2 cellular contexts compared by ENCODE assay signal in the genomic region with DNA sequence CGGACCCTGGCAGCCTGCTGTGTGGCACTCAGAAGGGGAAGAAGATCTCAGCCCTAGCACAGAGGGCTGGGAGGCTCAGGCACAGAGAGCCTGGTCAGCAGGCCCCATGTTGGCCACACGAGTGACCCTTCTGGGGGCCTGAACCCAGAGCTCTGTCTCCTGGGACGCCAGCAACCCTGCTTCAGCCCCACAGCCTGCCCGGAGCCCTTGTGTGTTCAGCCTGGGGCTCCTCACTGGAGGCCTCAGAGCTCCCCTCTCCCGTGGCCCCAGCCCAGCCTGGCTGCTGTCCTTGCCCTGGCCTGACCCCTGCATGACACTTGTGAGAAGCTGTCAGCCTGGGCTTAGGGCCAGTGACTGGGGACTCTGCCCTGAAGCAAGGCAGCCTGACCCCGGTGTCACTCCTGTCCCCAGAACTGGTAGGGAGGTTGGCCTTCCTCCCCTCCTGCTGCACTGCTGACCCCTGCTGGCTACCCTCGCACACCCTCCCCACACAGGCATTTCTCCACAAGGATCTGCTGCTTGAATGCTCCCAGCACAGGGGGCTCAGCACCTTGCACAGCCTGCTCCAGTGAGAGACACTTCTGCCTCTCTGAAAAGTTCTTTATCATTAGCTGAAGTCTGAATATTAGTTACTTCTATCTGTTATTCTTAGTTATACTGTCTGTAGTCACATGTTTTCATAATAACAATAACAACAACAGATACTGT.
A peak's percentile ranks its signal among the peaks of the same experiment; 100 is the strongest.
TF ChIP-seq lines count a peak whose summit lies in the region.

No MANE protein-coding gene starts in this region.

TF ChIP-seq in Ishikawa, 13 proteins besides CTCF, POLR2A, EP300 and RAD21:
- TF ChIP-seq TEAD4 (IDR thresholded peaks at IDR 0.05) (no peak), FOXM1 (IDR thresholded peaks at IDR 0.05; ENCODE audit: borderline replicate concordance, low read depth) (no peak), YY1 (IDR thresholded peaks at IDR 0.05; ENCODE audit: low read depth) (no peak), REST (IDR thresholded peaks at IDR 0.05; ENCODE audit: low read depth) (no peak), CREB1 (IDR thresholded peaks at IDR 0.05; ENCODE audit: low read depth) (no peak), MAX (IDR thresholded peaks at IDR 0.05) (peak; percentile 44; the same call in 1 of the 2 replicates)

TF ChIP-seq in K562, 482 proteins besides CTCF, POLR2A, EP300 and RAD21 (continues in another document):
- TF ChIP-seq NRF1 (conservative IDR thresholded peaks at IDR 0.05 in 1 of 2, IDR thresholded peaks at IDR 0.05 in 1 of 2) (peak in 1 of 2 experiments; percentile 44; a peak in 1 of 4 replicates), ILF3 (IDR thresholded peaks at IDR 0.05; ENCODE audit: borderline replicate concordance) (no peak), JUND (IDR thresholded peaks at IDR 0.05; ENCODE audit: borderline replicate concordance, low read depth, low read length) (peak; percentile 44; the same call in 1 of the 2 replicates), JUND (tag; IDR thresholded peaks at IDR 0.05; ENCODE audit: borderline replicate concordance, low read depth, low read length) (no peak; the same call in 2 of the 3 replicates), FOXK2 (conservative IDR thresholded peaks at IDR 0.05 in 1 of 2, IDR thresholded peaks at IDR 0.05 in 1 of 2; ENCODE audit: low read depth in 2 of 2) (peak in 1 of 2 experiments; percentile 26; a peak in 1 of 4 replicates), CHD4 (IDR thresholded peaks at IDR 0.05; ENCODE audit: insufficient read depth, insufficient replicate concordance, low read depth, low read length, poor library complexity, severe bottlenecking) (no peak), ZNF76 (CRISPR knock-in tag; IDR thresholded peaks at IDR 0.05; ENCODE audit: borderline replicate concordance) (no peak), NFYB (IDR thresholded peaks at IDR 0.05; ENCODE audit: extremely low read depth, insufficient read length) (no peak), SRF (CRISPR knock-in tag; IDR thresholded peaks at IDR 0.05) (peak in 1 of 2 experiments; percentile 82; a peak in 1 of 4 replicates), KLF13 (tag; IDR thresholded peaks at IDR 0.05; ENCODE audit: borderline replicate concordance, low read depth) (no peak), CEBPB (tag; IDR thresholded peaks at IDR 0.05) (no peak), SMC3 (conservative IDR thresholded peaks at IDR 0.05; ENCODE audit: insufficient read depth, low read depth, low read length) (peak; percentile 96), RHOXF2B (CRISPR knock-in tag; conservative IDR thresholded peaks at IDR 0.05) (no peak), TAL1 (IDR thresholded peaks at IDR 0.05) (no peak), ZNF124 (CRISPR knock-in tag; IDR thresholded peaks at IDR 0.05) (no peak), GABPB1 (CRISPR knock-in tag; IDR thresholded peaks at IDR 0.05) (no peak), ZBTB8A (IDR thresholded peaks at IDR 0.05; ENCODE audit: partially characterized antibody) (no peak), HDAC1 (IDR thresholded peaks at IDR 0.05) (peak in 1 of 2 experiments; percentile 28; a peak in 1 of 4 replicates), BCOR (IDR thresholded peaks at IDR 0.05) (peak; percentile 80), SREBF2 (CRISPR knock-in tag; IDR thresholded peaks at IDR 0.05) (no peak), ERF (CRISPR knock-in tag; IDR thresholded peaks at IDR 0.05) (no peak), NFE2L1 (tag; IDR thresholded peaks at IDR 0.05; ENCODE audit: borderline replicate concordance, low read depth) (no peak), DDX20 (tag; IDR thresholded peaks at IDR 0.05; ENCODE audit: low read depth) (no peak), SRSF9 (IDR thresholded peaks at IDR 0.05; ENCODE audit: borderline replicate concordance, low read depth, low read length) (no peak), C11orf30 (IDR thresholded peaks at IDR 0.05; ENCODE audit: low read depth) (no peak), ARID2 (IDR thresholded peaks at IDR 0.05) (peak; percentile 95), ZNF212 (CRISPR knock-in tag; IDR thresholded peaks at IDR 0.05) (no peak), CC2D1A (IDR thresholded peaks at IDR 0.05) (peak; percentile 90), TAF15 (IDR thresholded peaks at IDR 0.05; ENCODE audit: low read depth, low read length) (no peak), SP2 (IDR thresholded peaks at IDR 0.05; ENCODE audit: extremely low read depth, low read depth, low read length, poor library complexity, severe bottlenecking) (no peak), BCL6 (CRISPR knock-in tag; IDR thresholded peaks at IDR 0.05) (no peak), CREM (IDR thresholded peaks at IDR 0.05; ENCODE audit: low read depth) (peak; percentile 52), TCF3 (CRISPR knock-in tag; IDR thresholded peaks at IDR 0.05) (no peak), ATF7 (IDR thresholded peaks at IDR 0.05) (peak; percentile 45), RBBP5 (IDR thresholded peaks at IDR 0.05; ENCODE audit: borderline replicate concordance, insufficient read depth, low read length, poor library complexity, severe bottlenecking) (no peak), SMARCA4 (IDR thresholded peaks at IDR 0.05) (no peak), PBX2 (CRISPR knock-in tag; IDR thresholded peaks at IDR 0.05; ENCODE audit: low read depth) (no peak), PBX2 (tag; conservative IDR thresholded peaks at IDR 0.05; ENCODE audit: low read depth) (peak; percentile 71), SOX6 (IDR thresholded peaks at IDR 0.05) (0 out of 2 replicates have a peak, but pooled peaks have one; percentile 39), CBX3 (IDR thresholded peaks at IDR 0.05; ENCODE audit: borderline replicate concordance in 1 of 2, low read length in 2 of 2) (no peak), SAFB2 (IDR thresholded peaks at IDR 0.05; ENCODE audit: borderline replicate concordance, low read depth, low read length, severe bottlenecking) (no peak), ZNF586 (CRISPR knock-in tag; conservative IDR thresholded peaks at IDR 0.05) (no peak), HDAC2 (IDR thresholded peaks at IDR 0.05) (no peak), SPI1 (IDR thresholded peaks at IDR 0.05; ENCODE audit: borderline replicate concordance, low read depth, low read length) (0 out of 2 replicates have a peak, but pooled peaks have one; percentile 7), HDGF (IDR thresholded peaks at IDR 0.05) (peak; percentile 77; the same call in 1 of the 2 replicates), SMARCA5 (IDR thresholded peaks at IDR 0.05) (0 out of 2 replicates have a peak, but pooled peaks have one; percentile 19), BACH1 (tag; IDR thresholded peaks at IDR 0.05) (no peak), TEAD4 (IDR thresholded peaks at IDR 0.05; ENCODE audit: low read length) (no peak), TEAD4 (CRISPR knock-in tag; IDR thresholded peaks at IDR 0.05; ENCODE audit: borderline replicate concordance) (no peak), SMAD1 (IDR thresholded peaks at IDR 0.05; ENCODE audit: low read depth, low read length, partially characterized antibody) (no peak), RB1 (IDR thresholded peaks at IDR 0.05; ENCODE audit: low read depth) (peak; percentile 68), SMAD3 (CRISPR knock-in tag; conservative IDR thresholded peaks at IDR 0.05) (no peak), MYBL2 (IDR thresholded peaks at IDR 0.05; ENCODE audit: low read depth) (no peak), MYBL2 (CRISPR knock-in tag; IDR thresholded peaks at IDR 0.05; ENCODE audit: borderline replicate concordance) (no peak), ESRRB (CRISPR knock-in tag; IDR thresholded peaks at IDR 0.05; ENCODE audit: borderline replicate concordance) (no peak), HDAC6 (IDR thresholded peaks at IDR 0.05; ENCODE audit: low read depth, low read length) (no peak)
- TF ChIP-seq, protein P1, sequence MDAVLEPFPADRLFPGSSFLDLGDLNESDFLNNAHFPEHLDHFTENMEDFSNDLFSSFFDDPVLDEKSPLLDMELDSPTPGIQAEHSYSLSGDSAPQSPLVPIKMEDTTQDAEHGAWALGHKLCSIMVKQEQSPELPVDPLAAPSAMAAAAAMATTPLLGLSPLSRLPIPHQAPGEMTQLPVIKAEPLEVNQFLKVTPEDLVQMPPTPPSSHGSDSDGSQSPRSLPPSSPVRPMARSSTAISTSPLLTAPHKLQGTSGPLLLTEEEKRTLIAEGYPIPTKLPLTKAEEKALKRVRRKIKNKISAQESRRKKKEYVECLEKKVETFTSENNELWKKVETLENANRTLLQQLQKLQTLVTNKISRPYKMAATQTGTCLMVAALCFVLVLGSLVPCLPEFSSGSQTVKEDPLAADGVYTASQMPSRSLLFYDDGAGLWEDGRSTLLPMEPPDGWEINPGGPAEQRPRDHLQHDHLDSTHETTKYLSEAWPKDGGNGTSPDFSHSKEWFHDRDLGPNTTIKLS (IDR thresholded peaks at IDR 0.05; ENCODE audit: borderline replicate concordance, low read depth), result 0 out of 2 replicates have a peak, but pooled peaks have one; percentile 34
- TF ChIP-seq, protein P2, sequence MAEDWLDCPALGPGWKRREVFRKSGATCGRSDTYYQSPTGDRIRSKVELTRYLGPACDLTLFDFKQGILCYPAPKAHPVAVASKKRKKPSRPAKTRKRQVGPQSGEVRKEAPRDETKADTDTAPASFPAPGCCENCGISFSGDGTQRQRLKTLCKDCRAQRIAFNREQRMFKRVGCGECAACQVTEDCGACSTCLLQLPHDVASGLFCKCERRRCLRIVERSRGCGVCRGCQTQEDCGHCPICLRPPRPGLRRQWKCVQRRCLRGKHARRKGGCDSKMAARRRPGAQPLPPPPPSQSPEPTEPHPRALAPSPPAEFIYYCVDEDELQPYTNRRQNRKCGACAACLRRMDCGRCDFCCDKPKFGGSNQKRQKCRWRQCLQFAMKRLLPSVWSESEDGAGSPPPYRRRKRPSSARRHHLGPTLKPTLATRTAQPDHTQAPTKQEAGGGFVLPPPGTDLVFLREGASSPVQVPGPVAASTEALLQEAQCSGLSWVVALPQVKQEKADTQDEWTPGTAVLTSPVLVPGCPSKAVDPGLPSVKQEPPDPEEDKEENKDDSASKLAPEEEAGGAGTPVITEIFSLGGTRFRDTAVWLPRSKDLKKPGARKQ (CRISPR knock-in tag; IDR thresholded peaks at IDR 0.05), result no peak
- TF ChIP-seq, protein P3, sequence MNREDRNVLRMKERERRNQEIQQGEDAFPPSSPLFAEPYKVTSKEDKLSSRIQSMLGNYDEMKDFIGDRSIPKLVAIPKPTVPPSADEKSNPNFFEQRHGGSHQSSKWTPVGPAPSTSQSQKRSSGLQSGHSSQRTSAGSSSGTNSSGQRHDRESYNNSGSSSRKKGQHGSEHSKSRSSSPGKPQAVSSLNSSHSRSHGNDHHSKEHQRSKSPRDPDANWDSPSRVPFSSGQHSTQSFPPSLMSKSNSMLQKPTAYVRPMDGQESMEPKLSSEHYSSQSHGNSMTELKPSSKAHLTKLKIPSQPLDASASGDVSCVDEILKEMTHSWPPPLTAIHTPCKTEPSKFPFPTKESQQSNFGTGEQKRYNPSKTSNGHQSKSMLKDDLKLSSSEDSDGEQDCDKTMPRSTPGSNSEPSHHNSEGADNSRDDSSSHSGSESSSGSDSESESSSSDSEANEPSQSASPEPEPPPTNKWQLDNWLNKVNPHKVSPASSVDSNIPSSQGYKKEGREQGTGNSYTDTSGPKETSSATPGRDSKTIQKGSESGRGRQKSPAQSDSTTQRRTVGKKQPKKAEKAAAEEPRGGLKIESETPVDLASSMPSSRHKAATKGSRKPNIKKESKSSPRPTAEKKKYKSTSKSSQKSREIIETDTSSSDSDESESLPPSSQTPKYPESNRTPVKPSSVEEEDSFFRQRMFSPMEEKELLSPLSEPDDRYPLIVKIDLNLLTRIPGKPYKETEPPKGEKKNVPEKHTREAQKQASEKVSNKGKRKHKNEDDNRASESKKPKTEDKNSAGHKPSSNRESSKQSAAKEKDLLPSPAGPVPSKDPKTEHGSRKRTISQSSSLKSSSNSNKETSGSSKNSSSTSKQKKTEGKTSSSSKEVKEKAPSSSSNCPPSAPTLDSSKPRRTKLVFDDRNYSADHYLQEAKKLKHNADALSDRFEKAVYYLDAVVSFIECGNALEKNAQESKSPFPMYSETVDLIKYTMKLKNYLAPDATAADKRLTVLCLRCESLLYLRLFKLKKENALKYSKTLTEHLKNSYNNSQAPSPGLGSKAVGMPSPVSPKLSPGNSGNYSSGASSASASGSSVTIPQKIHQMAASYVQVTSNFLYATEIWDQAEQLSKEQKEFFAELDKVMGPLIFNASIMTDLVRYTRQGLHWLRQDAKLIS (CRISPR knock-in tag; IDR thresholded peaks at IDR 0.05), result no peak
- TF ChIP-seq, protein P4, sequence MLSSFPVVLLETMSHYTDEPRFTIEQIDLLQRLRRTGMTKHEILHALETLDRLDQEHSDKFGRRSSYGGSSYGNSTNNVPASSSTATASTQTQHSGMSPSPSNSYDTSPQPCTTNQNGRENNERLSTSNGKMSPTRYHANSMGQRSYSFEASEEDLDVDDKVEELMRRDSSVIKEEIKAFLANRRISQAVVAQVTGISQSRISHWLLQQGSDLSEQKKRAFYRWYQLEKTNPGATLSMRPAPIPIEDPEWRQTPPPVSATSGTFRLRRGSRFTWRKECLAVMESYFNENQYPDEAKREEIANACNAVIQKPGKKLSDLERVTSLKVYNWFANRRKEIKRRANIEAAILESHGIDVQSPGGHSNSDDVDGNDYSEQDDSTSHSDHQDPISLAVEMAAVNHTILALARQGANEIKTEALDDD (IDR thresholded peaks at IDR 0.05), result no peak
- TF ChIP-seq, protein P5, sequence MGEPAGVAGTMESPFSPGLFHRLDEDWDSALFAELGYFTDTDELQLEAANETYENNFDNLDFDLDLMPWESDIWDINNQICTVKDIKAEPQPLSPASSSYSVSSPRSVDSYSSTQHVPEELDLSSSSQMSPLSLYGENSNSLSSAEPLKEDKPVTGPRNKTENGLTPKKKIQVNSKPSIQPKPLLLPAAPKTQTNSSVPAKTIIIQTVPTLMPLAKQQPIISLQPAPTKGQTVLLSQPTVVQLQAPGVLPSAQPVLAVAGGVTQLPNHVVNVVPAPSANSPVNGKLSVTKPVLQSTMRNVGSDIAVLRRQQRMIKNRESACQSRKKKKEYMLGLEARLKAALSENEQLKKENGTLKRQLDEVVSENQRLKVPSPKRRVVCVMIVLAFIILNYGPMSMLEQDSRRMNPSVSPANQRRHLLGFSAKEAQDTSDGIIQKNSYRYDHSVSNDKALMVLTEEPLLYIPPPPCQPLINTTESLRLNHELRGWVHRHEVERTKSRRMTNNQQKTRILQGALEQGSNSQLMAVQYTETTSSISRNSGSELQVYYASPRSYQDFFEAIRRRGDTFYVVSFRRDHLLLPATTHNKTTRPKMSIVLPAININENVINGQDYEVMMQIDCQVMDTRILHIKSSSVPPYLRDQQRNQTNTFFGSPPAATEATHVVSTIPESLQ (CRISPR knock-in tag; IDR thresholded peaks at IDR 0.05), result no peak
